1 cellular context compared by ENCODE assay signal in genomic region chr2:108288534-108289106, GRCh38.
TF ChIP-seq lines count a peak whose summit lies in the region.

Gene SULT1C2, plus strand, starts transcription at chr2:108288895. Its CDS starts 4,773 bp downstream, at chr2:108293668.

TF ChIP-seq in IMR-90, 13 proteins besides CTCF, POLR2A, EP300 and RAD21 (continued from another document):
- TF ChIP-seq ELK1 (IDR thresholded peaks at IDR 0.05; ENCODE audit: borderline replicate concordance, low read depth, low read length) (no peak), MXI1 (IDR thresholded peaks at IDR 0.05; ENCODE audit: borderline replicate concordance, low read depth, low read length) (no peak), RCOR1 (IDR thresholded peaks at IDR 0.05; ENCODE audit: insufficient replicate concordance, low read length) (no peak), SMC3 (IDR thresholded peaks at IDR 0.05; ENCODE audit: low read depth, low read length) (no peak), MAZ (IDR thresholded peaks at IDR 0.05; ENCODE audit: borderline replicate concordance, low read depth, low read length) (no peak), NFE2L2 (IDR thresholded peaks at IDR 0.05; ENCODE audit: low read depth, low read length) (no peak), MAFK (IDR thresholded peaks at IDR 0.05; ENCODE audit: low read depth, low read length) (no peak)
